Comparison of ENCODE assay signal across 1 cellular context in the genomic region with DNA sequence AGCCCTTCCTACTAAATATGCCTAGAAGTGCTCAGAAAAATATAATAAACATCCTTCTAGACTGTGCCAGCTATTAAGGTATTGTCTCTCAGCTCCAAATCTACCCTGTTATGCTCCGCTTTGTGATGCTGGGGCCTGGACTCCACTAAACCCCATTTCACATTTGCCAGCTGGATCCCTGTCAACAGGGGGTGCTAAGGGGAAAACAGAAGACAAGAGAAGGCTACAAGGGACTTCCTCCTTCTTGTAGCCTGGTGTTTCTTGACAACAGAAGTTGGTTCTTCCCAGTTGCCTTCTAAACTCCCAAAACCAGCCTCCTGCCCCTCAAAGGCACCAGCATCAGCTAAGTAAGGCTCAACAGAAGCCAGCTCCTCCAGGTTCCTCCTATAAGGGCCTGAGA.
TF ChIP-seq lines count a peak whose summit lies in the region.

No MANE protein-coding gene starts in this region.

TF ChIP-seq in IMR-90, 13 proteins besides CTCF, POLR2A, EP300 and RAD21:
- TF ChIP-seq BHLHE40 (IDR thresholded peaks at IDR 0.05; ENCODE audit: low read depth, low read length), result no peak
- TF ChIP-seq, protein P1, sequence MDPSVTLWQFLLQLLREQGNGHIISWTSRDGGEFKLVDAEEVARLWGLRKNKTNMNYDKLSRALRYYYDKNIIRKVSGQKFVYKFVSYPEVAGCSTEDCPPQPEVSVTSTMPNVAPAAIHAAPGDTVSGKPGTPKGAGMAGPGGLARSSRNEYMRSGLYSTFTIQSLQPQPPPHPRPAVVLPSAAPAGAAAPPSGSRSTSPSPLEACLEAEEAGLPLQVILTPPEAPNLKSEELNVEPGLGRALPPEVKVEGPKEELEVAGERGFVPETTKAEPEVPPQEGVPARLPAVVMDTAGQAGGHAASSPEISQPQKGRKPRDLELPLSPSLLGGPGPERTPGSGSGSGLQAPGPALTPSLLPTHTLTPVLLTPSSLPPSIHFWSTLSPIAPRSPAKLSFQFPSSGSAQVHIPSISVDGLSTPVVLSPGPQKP (IDR thresholded peaks at IDR 0.05; ENCODE audit: borderline replicate concordance, low read depth, low read length), result no peak
- TF ChIP-seq, protein P2, sequence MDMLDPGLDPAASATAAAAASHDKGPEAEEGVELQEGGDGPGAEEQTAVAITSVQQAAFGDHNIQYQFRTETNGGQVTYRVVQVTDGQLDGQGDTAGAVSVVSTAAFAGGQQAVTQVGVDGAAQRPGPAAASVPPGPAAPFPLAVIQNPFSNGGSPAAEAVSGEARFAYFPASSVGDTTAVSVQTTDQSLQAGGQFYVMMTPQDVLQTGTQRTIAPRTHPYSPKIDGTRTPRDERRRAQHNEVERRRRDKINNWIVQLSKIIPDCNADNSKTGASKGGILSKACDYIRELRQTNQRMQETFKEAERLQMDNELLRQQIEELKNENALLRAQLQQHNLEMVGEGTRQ (IDR thresholded peaks at IDR 0.05; ENCODE audit: low read depth, low read length), result no peak
- no peak for TF ChIP-seq RCOR1 (IDR thresholded peaks at IDR 0.05; ENCODE audit: insufficient replicate concordance, low read length)
- no peak for TF ChIP-seq MXI1 (IDR thresholded peaks at IDR 0.05; ENCODE audit: borderline replicate concordance, low read depth, low read length)
- no peak for TF ChIP-seq CHD1 (IDR thresholded peaks at IDR 0.05; ENCODE audit: low read depth, low read length)
- no peak for TF ChIP-seq NFE2L2 (IDR thresholded peaks at IDR 0.05; ENCODE audit: low read depth, low read length)
- TF ChIP-seq SMC3 (IDR thresholded peaks at IDR 0.05; ENCODE audit: low read depth, low read length), result no peak
- no peak for TF ChIP-seq FOS (IDR thresholded peaks at IDR 0.05; ENCODE audit: low read depth, low read length)
- TF ChIP-seq RFX5 (IDR thresholded peaks at IDR 0.05; ENCODE audit: low read depth, low read length), result no peak
- no peak for TF ChIP-seq MAZ (IDR thresholded peaks at IDR 0.05; ENCODE audit: borderline replicate concordance, low read depth, low read length)
- TF ChIP-seq CEBPB (IDR thresholded peaks at IDR 0.05; ENCODE audit: low read depth, low read length), result no peak
- no peak for TF ChIP-seq MAFK (IDR thresholded peaks at IDR 0.05; ENCODE audit: low read depth, low read length)
